8 cellular contexts compared by ENCODE assay signal in genomic region chr19:46697142-46697960, GRCh38. TPM values are rescaled to one million over a fixed set of nuclear protein-coding genes. Genes with fewer than 3 reads are reported as not detected.
DNase-seq lines count a peak whose midpoint lies in the region.

No MANE protein-coding gene starts in this region.

- peak; percentile 37 to 48 for DNase-seq in activated T-cell treated with anti-CD3 and anti-CD28 coated beads, Interleukin-2, amount 50 U/mL, for 48 hours
- DNase-seq in activated T-cell treated with anti-CD3 and anti-CD28 coated beads for 4 hours (no peak), anterior cingulate cortex (lab: John Stamatoyannopoulos, UW) (peak in 41 of 58 donors; percentile 3 to 69 (median 36)), dedifferentiated amniotic fluid mesenchymal stem cell (ENCODE audit: extremely low spot score) (no peak), NCI-H2196 treated with DMSO at 0.1 percent for 48 hours (lab: John Stamatoyannopoulos, UW; ENCODE audit: unreplicated experiment) (no peak)
- DNase-seq in activated CD8-positive, alpha-beta memory T cell treated with anti-CD3 and anti-CD28 coated beads for 24 hours, result no peak

- H3K9me3 ChIP-seq in iPS-15b (ENCODE audit: control insufficient read depth, insufficient read depth, low read length), result no peaks in the 10 kb centered on the region
- H3K9me3 ChIP-seq in skeletal muscle satellite cell (replicated peaks; ENCODE audit: low read length), result no peaks in the 10 kb centered on the region

- peak overlapping the region; percentile 55 for H3K4me2 ChIP-seq in skeletal muscle satellite cell (ENCODE audit: low read length)

- no peaks in the 10 kb centered on the region for H3K27me3 ChIP-seq in iPS-15b (ENCODE audit: control insufficient read depth, insufficient read depth, low read length)
- no peaks in the 10 kb centered on the region for H3K27me3 ChIP-seq in skeletal muscle satellite cell (ENCODE audit: control insufficient read depth, insufficient read depth, low read length)

- peaks cover 5% of the 10 kb centered on the region for H3K4me1 ChIP-seq in iPS-15b (ENCODE audit: control insufficient read depth, insufficient read depth, low read length)
- H3K4me1 ChIP-seq in skeletal muscle satellite cell (ENCODE audit: control insufficient read depth, insufficient read depth, low read length), result peaks cover 4% of the 10 kb centered on the region

- H3K4me3 ChIP-seq in iPS-15b (ENCODE audit: low read depth, low read length), result peak overlapping the region; percentile 51
- no peak overlapping the region for H3K4me3 ChIP-seq in skeletal muscle satellite cell (ENCODE audit: low read length)

- H3K9ac ChIP-seq in iPS-15b (ENCODE audit: low read depth, low read length) (peak overlapping the region; percentile 9), skeletal muscle satellite cell (ENCODE audit: low read depth, low read length) (no peak overlapping the region)

- H3K36me3 ChIP-seq in iPS-15b (ENCODE audit: control insufficient read depth, insufficient read depth, low read length) (peaks cover 65% of the 10 kb centered on the region), skeletal muscle satellite cell (ENCODE audit: insufficient read depth, low read length) (peaks cover 70% of the 10 kb centered on the region)

RNA-seq across cellular contexts. Expression of gene PRKD2, which starts 19.6 kb away (rescaled TPM):
- total RNA-seq in skeletal muscle satellite cell (2012; rRNA removed), result 7.1 and 7.6 TPM in 2 replicates

RNA-seq across cellular contexts. Expression of gene DACT3, which starts 36.4 kb away (rescaled TPM):
- 1.3 and 1.5 TPM in 2 replicates for total RNA-seq in skeletal muscle satellite cell (2012; rRNA removed)

RNA-seq across cellular contexts. Expression of gene FKRP, which starts 48.5 kb away (rescaled TPM):
- total RNA-seq in skeletal muscle satellite cell (2012; rRNA removed), result 19.9 and 20.3 TPM in 2 replicates

RNA-seq across cellular contexts. Expression of gene STRN4, which starts 48.9 kb away (rescaled TPM):
- 50.4 and 57.7 TPM in 2 replicates for total RNA-seq in skeletal muscle satellite cell (2012; rRNA removed)

Comparison
In these comparisons a context has a peak if more than half of its experiments do, and no peak if none do; other contexts are left out.
1. DNase-seq: peak in activated T-cell treated with anti-CD3 and anti-CD28 coated beads, Interleukin-2, amount 50 U/mL, for 48 hours (2 of 2) and anterior cingulate cortex (41 of 58); none in activated T-cell treated with anti-CD3 and anti-CD28 coated beads for 4 hours (single experiment), dedifferentiated amniotic fluid mesenchymal stem cell (single experiment), activated CD8-positive, alpha-beta memory T cell treated with anti-CD3 and anti-CD28 coated beads for 24 hours (single experiment) and NCI-H2196 treated with DMSO at 0.1 percent for 48 hours (single experiment).